Comparison of ENCODE assay signal across 1 cellular context in genomic region chr18:11908182-11909080, GRCh38.
A peak's percentile ranks its signal among the peaks of the same experiment; 100 is the strongest.
TF ChIP-seq lines count a peak whose summit lies in the region.

Gene MPPE1, minus strand, starts transcription at chr18:11908317. Its CDS starts 11,053 bp downstream, at chr18:11897264.

TF ChIP-seq in HepG2, 621 proteins besides CTCF, POLR2A, EP300 and RAD21 (continued from another document and continues in another):
- TF ChIP-seq ZUFSP (CRISPR knock-in tag; IDR thresholded peaks at IDR 0.05; ENCODE audit: borderline replicate concordance) (no peak), RBM39 (IDR thresholded peaks at IDR 0.05; ENCODE audit: low read depth, low read length, poor library complexity, severe bottlenecking) (peak; percentile 67), GABPA (IDR thresholded peaks at IDR 0.05; ENCODE audit: low read depth, low read length) (peak; percentile 71), GABPA (CRISPR knock-in tag; IDR thresholded peaks at IDR 0.05; ENCODE audit: low read depth) (peak; percentile 85), SMYD3 (CRISPR knock-in tag; IDR thresholded peaks at IDR 0.05) (no peak), ZNF543 (CRISPR knock-in tag; IDR thresholded peaks at IDR 0.05) (no peak; the same call in 1 of the 2 replicates), ZSCAN21 (CRISPR knock-in tag; IDR thresholded peaks at IDR 0.05; ENCODE audit: borderline replicate concordance) (peak; percentile 57; the same call in 1 of the 2 replicates), ZNF256 (CRISPR knock-in tag; conservative IDR thresholded peaks at IDR 0.05) (0 out of 2 replicates have a peak, but pooled peaks have one; percentile 36), SMAD3 (CRISPR knock-in tag; IDR thresholded peaks at IDR 0.05) (no peak), BRD4 (CRISPR knock-in tag; IDR thresholded peaks at IDR 0.05) (no peak), ONECUT2 (CRISPR knock-in tag; IDR thresholded peaks at IDR 0.05) (no peak), PTBP1 (IDR thresholded peaks at IDR 0.05; ENCODE audit: low read depth, low read length, poor library complexity, severe bottlenecking) (peak; percentile 26), SRSF9 (IDR thresholded peaks at IDR 0.05; ENCODE audit: borderline replicate concordance, insufficient read depth, low read depth, low read length, poor library complexity, severe bottlenecking) (no peak), NR3C1 (CRISPR knock-in tag; IDR thresholded peaks at IDR 0.05) (no peak), ESRRA (CRISPR knock-in tag; IDR thresholded peaks at IDR 0.05; ENCODE audit: low read depth) (0 out of 2 replicates have a peak, but pooled peaks have one; percentile 27), KDM5A (IDR thresholded peaks at IDR 0.05; ENCODE audit: borderline replicate concordance, low read length) (peak; percentile 32; the same call in 1 of the 2 replicates), ZFP41 (CRISPR knock-in tag; IDR thresholded peaks at IDR 0.05; ENCODE audit: borderline replicate concordance) (no peak), HNRNPUL1 (IDR thresholded peaks at IDR 0.05; ENCODE audit: low read depth, low read length) (no peak), ZFYVE20 (CRISPR knock-in tag; IDR thresholded peaks at IDR 0.05; ENCODE audit: borderline replicate concordance, low read depth) (0 out of 2 replicates have a peak, but pooled peaks have one; percentile 56), MTF1 (CRISPR knock-in tag; IDR thresholded peaks at IDR 0.05) (peak; percentile 15; the same call in 1 of the 2 replicates), RBAK (CRISPR knock-in tag; IDR thresholded peaks at IDR 0.05) (no peak), HNF4G (IDR thresholded peaks at IDR 0.05; ENCODE audit: borderline replicate concordance, low read depth, low read length) (no peak), HNF4G (CRISPR knock-in tag; IDR thresholded peaks at IDR 0.05; ENCODE audit: borderline replicate concordance, low read depth) (no peak), ZNF75D (CRISPR knock-in tag; IDR thresholded peaks at IDR 0.05; ENCODE audit: borderline replicate concordance) (no peak), MYC (CRISPR knock-in tag; IDR thresholded peaks at IDR 0.05; ENCODE audit: borderline replicate concordance) (peak; percentile 63), NR2F2 (IDR thresholded peaks at IDR 0.05; ENCODE audit: borderline replicate concordance, low read depth) (no peak), ZBTB26 (CRISPR knock-in tag; IDR thresholded peaks at IDR 0.05; ENCODE audit: borderline replicate concordance) (no peak), PLSCR1 (CRISPR knock-in tag; IDR thresholded peaks at IDR 0.05; ENCODE audit: borderline replicate concordance) (no peak), AKNA (CRISPR knock-in tag; IDR thresholded peaks at IDR 0.05; ENCODE audit: borderline replicate concordance) (no peak), ZNF235 (CRISPR knock-in tag; IDR thresholded peaks at IDR 0.05; ENCODE audit: borderline replicate concordance) (no peak), ZBTB10 (CRISPR knock-in tag; IDR thresholded peaks at IDR 0.05; ENCODE audit: borderline replicate concordance) (peak; percentile 53; the same call in 1 of the 2 replicates), KDM3A (CRISPR knock-in tag; IDR thresholded peaks at IDR 0.05; ENCODE audit: low read depth) (peak; percentile 70; the same call in 1 of the 2 replicates), MEIS1 (CRISPR knock-in tag; IDR thresholded peaks at IDR 0.05; ENCODE audit: borderline replicate concordance) (no peak), SATB2 (CRISPR knock-in tag; IDR thresholded peaks at IDR 0.05) (no peak), CEBPZ (IDR thresholded peaks at IDR 0.05; ENCODE audit: low read length) (no peak), XBP1 (CRISPR knock-in tag; IDR thresholded peaks at IDR 0.05) (no peak), REL (CRISPR knock-in tag; conservative IDR thresholded peaks at IDR 0.05) (no peak), HNRNPL (IDR thresholded peaks at IDR 0.05; ENCODE audit: low read depth, low read length) (0 out of 2 replicates have a peak, but pooled peaks have one; percentile 57), HINFP (CRISPR knock-in tag; IDR thresholded peaks at IDR 0.05; ENCODE audit: low read depth) (no peak), ZNF382 (CRISPR knock-in tag; IDR thresholded peaks at IDR 0.05; ENCODE audit: borderline replicate concordance) (no peak), THAP8 (CRISPR knock-in tag; IDR thresholded peaks at IDR 0.05; ENCODE audit: borderline replicate concordance) (no peak), MZF1 (CRISPR knock-in tag; IDR thresholded peaks at IDR 0.05; ENCODE audit: borderline replicate concordance) (no peak), CC2D1A (CRISPR knock-in tag; IDR thresholded peaks at IDR 0.05) (no peak)
